In genomic region chr18:2223859-2224258, GRCh38 we compare ENCODE assay signal across 7 cellular contexts.
DNase-seq lines count a peak whose midpoint lies in the region; ATAC-seq and TF ChIP-seq lines count a peak whose summit lies in the region.

No MANE protein-coding gene starts in this region.

- H3K9ac ChIP-seq in OCI-LY1 (ENCODE audit: low read length), result no peak overlapping the region

- H3K27ac ChIP-seq in OCI-LY1 (ENCODE audit: low read depth, low read length, poor library complexity, severe bottlenecking) (no peak overlapping the region), osteoblast (ENCODE audit: low read depth, low read length) (no peak overlapping the region)

- no peaks in the 10 kb centered on the region for H3F3A ChIP-seq in OCI-LY1 (ENCODE audit: insufficient read depth, low read length)

- H4K20me1 ChIP-seq in OCI-LY1 (ENCODE audit: insufficient read depth, low read length) (no peaks in the 10 kb centered on the region), osteoblast (ENCODE audit: insufficient read depth, low read length) (no peaks in the 10 kb centered on the region)

- H3K9me3 ChIP-seq in OCI-LY1 (ENCODE audit: low read length) (no peaks in the 10 kb centered on the region), osteoblast (ENCODE audit: low read depth, low read length) (no peaks in the 10 kb centered on the region)

- no peaks in the 10 kb centered on the region for H3K4me1 ChIP-seq in OCI-LY1 (ENCODE audit: insufficient read depth, low read length, severe bottlenecking)
- H3K4me1 ChIP-seq in osteoblast (ENCODE audit: insufficient read depth, low read length), result no peaks in the 10 kb centered on the region

- DNase-seq in H7 (peak; percentile 10), osteoblast (ENCODE audit: insufficient read length, low spot score, missing footprints) (no peak)

- TF ChIP-seq CTCF in OCI-LY1 (IDR thresholded peaks at IDR 0.05; ENCODE audit: low read length) (peak; percentile 39; the same call in 1 of the 2 replicates), osteoblast (IDR thresholded peaks at IDR 0.05; ENCODE audit: extremely low read depth, low read depth, low read length) (peak; percentile 61)

- no peak overlapping the region for H2AFZ ChIP-seq in OCI-LY1 (ENCODE audit: low read length)
- H2AFZ ChIP-seq in osteoblast (ENCODE audit: low read length), result peak overlapping the region; percentile 57

- H3K4me2 ChIP-seq in OCI-LY1 (ENCODE audit: low read length), result no peak overlapping the region
- H3K4me2 ChIP-seq in osteoblast (ENCODE audit: insufficient read depth, low read length), result peak overlapping the region; percentile 68

- H3K79me2 ChIP-seq in OCI-LY1 (ENCODE audit: insufficient read depth, low read length), result no peaks in the 10 kb centered on the region
- no peaks in the 10 kb centered on the region for H3K79me2 ChIP-seq in osteoblast (ENCODE audit: insufficient read depth, low read length)

- H3K36me3 ChIP-seq in H7 (replicated peaks; ENCODE audit: control insufficient read depth, insufficient read depth, low read length), result no peaks in the 10 kb centered on the region
- H3K36me3 ChIP-seq in OCI-LY1 (ENCODE audit: insufficient read depth, low read length), result no peaks in the 10 kb centered on the region
- H3K36me3 ChIP-seq in osteoblast (ENCODE audit: insufficient read depth, low read length), result no peaks in the 10 kb centered on the region

- H3K27me3 ChIP-seq in H7 (ENCODE audit: control insufficient read depth, insufficient read depth, low read length) (no peaks in the 10 kb centered on the region), OCI-LY1 (ENCODE audit: insufficient read depth, low read length) (no peaks in the 10 kb centered on the region), osteoblast (ENCODE audit: insufficient read depth, low read length) (no peaks in the 10 kb centered on the region)

- no peaks in the 10 kb centered on the region for H3K9me2 ChIP-seq in OCI-LY1 (ENCODE audit: low read depth, low read length)

- peak; percentile 70 for ATAC-seq in esophagus mucosa
- ATAC-seq in GM21723 (IDR thresholded peaks at IDR 0.05; ENCODE audit: unreplicated experiment), result no peak
- ATAC-seq in HG03108 (IDR thresholded peaks at IDR 0.05; ENCODE audit: unreplicated experiment), result no peak
- ATAC-seq in GM18498 (IDR thresholded peaks at IDR 0.05; ENCODE audit: unreplicated experiment), result no peak

- H3K4me3 ChIP-seq in H7 (ENCODE audit: insufficient read depth, low read depth, low read length) (no peak overlapping the region), OCI-LY1 (ENCODE audit: low read depth, low read length, poor library complexity, severe bottlenecking) (no peak overlapping the region), osteoblast (ENCODE audit: insufficient read depth, low read length) (peak overlapping the region; percentile 60)
